ENCODE assay signal across 7 cellular contexts in the genomic region with DNA sequence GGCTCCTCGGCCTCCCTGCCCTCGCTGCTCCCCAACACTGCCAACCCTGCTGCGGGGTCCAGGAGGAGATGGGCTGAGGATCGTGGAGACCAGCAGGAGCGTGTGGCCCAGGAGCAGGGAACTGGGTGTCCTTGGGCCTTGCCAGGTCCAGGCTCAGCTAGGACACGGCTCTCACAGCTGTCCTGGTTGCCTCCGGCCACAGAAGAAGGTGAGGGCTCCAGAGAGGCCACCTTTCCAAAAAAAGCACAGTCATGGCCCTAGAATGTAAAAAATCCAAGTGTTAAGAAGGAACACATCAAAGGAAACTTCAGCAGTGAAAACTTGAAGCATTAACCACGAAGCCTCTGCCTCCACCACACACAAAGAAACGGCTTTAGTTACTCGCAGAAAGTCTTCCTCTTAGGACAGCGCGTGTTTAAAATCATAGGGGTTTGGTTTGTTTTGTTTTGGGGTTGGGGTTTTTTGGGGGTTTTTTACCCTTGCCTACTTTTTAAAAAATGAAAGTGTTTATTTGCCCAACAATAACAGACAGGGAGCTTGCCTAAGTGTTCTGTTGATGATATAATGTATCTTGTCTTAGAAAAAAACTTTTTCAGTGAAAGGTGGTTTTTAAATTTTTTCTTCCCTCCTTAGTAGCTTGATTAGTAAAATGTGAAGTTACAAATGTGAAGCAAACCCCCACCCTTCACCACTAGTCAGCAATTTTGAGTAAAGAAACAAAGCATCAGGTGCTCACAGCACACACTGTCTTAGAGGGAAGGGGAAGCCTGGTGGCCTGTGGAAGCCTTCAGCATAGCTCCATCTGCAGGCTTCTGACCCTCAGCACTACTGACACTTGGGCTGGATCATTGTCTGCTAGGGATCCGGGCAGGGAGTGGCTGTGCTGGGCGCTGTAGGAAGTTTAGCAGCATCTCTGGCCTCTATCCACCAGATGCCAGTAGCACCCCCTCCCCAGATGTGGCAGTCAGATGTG. TPM values are rescaled to one million over a fixed set of nuclear protein-coding genes. Genes with fewer than 3 reads are reported as not detected.
DNase-seq lines count a peak whose midpoint lies in the region; ATAC-seq and TF ChIP-seq lines count a peak whose summit lies in the region.

No MANE protein-coding gene starts in this region.

- H3K36me3 ChIP-seq in OCI-LY1 (ENCODE audit: insufficient read depth, low read length) = peaks cover 46% of the 10 kb centered on the region
- H3K36me3 ChIP-seq in mesendoderm (ENCODE audit: control insufficient read depth, insufficient read depth, low read length) = peaks cover 2% of the 10 kb centered on the region

- no peak overlapping the region for H2AK5ac ChIP-seq in mesendoderm (ENCODE audit: low read length)

- peaks cover 7% of the 10 kb centered on the region for H3K4me1 ChIP-seq in OCI-LY1 (ENCODE audit: insufficient read depth, low read length, severe bottlenecking)
- H3K4me1 ChIP-seq in mesendoderm (ENCODE audit: control insufficient read depth, low read depth, low read length) = peaks cover 3% of the 10 kb centered on the region

- no peak overlapping the region for H2BK15ac ChIP-seq in mesendoderm (replicated peaks; ENCODE audit: low read depth)

- DNase-seq in GM13977 (ENCODE audit: low spot score) (peak; percentile 78), astrocyte of the spinal cord (ENCODE audit: low read depth, low spot score) (peak; percentile 50), mesendoderm (peak; percentile 86), lower leg skin (ENCODE audit: low spot score in 2 of 2) (no peak), caudate nucleus (lab: John Stamatoyannopoulos, UW) (no peak)

- no peak overlapping the region for H2AFZ ChIP-seq in OCI-LY1 (ENCODE audit: low read length)

- no peak overlapping the region for H3K4me3 ChIP-seq in OCI-LY1 (ENCODE audit: low read depth, low read length, poor library complexity, severe bottlenecking)
- no peak overlapping the region for H3K4me3 ChIP-seq in astrocyte of the spinal cord (ENCODE audit: low read depth, low read length)
- no peak overlapping the region for H3K4me3 ChIP-seq in mesendoderm (ENCODE audit: low read length)
- H3K4me3 ChIP-seq in lower leg skin (ENCODE audit: low read depth, poor library complexity, severe bottlenecking) = no peak overlapping the region

- 100% methylated on average over 2 of the region's 14 CpGs for WGBS in mesendoderm (ENCODE audit: extremely low coverage, insufficient coverage, low lambda C conversion rate)
- 83 to 87% methylated on average over 14 of the region's 14 CpGs for WGBS in lower leg skin, 2 donors

- H3K18ac ChIP-seq in mesendoderm (ENCODE audit: low read length) = no peak overlapping the region

- H3K79me2 ChIP-seq in OCI-LY1 (ENCODE audit: insufficient read depth, low read length) (no peaks in the 10 kb centered on the region), mesendoderm (ENCODE audit: control insufficient read depth, insufficient read depth, low read length) (no peaks in the 10 kb centered on the region)

- H3K27ac ChIP-seq in OCI-LY1 (ENCODE audit: low read depth, low read length, poor library complexity, severe bottlenecking) (no peak overlapping the region), mesendoderm (ENCODE audit: low read depth, low read length) (no peak overlapping the region), caudate nucleus (ENCODE audit: low read depth, low read length) (no peak overlapping the region)

- H3K27me3 ChIP-seq in OCI-LY1 (ENCODE audit: insufficient read depth, low read length) = no peaks in the 10 kb centered on the region
- H3K27me3 ChIP-seq in mesendoderm (ENCODE audit: insufficient read depth, low read length, poor library complexity) = no peaks in the 10 kb centered on the region

- no peak overlapping the region for H3K23ac ChIP-seq in mesendoderm (ENCODE audit: low read length)

- H3K4me2 ChIP-seq in OCI-LY1 (ENCODE audit: low read length) = no peak overlapping the region
- H3K4me2 ChIP-seq in mesendoderm (ENCODE audit: low read length) = no peak overlapping the region

- H2BK120ac ChIP-seq in mesendoderm (ENCODE audit: low read depth, low read length) = no peak overlapping the region

- ATAC-seq in HG02588 (IDR thresholded peaks at IDR 0.05; ENCODE audit: unreplicated experiment) = peak; percentile 75

- no peak overlapping the region for H4K5ac ChIP-seq in mesendoderm (ENCODE audit: low read length)

- H3K79me1 ChIP-seq in mesendoderm (ENCODE audit: low read length) = peaks cover 8% of the 10 kb centered on the region

- no peaks in the 10 kb centered on the region for H3K9me3 ChIP-seq in OCI-LY1 (ENCODE audit: low read length)

- H4K20me1 ChIP-seq in OCI-LY1 (ENCODE audit: insufficient read depth, low read length) = no peaks in the 10 kb centered on the region

- in situ Hi-C loops in GM13977 (cut with MboI; ENCODE audit: low pct_unique_long_range_greater_than_20kb, low sequenced_read_pairs, unreplicated experiment) = loop anchor here (5.0 to 10.0 kb wide), 3 partner anchors 55 to 385 kb away; a partner anchor contains a TSS
- in situ Hi-C loops in astrocyte of the spinal cord (cut with HindIII; ENCODE audit: low sequenced_read_pairs) = no loop called here

- TF ChIP-seq CTCF in GM13977 (IDR thresholded peaks at IDR 0.05; ENCODE audit: extremely low read depth, insufficient read depth, missing control alignments) = peak; percentile 76
- TF ChIP-seq CTCF in OCI-LY1 (IDR thresholded peaks at IDR 0.05; ENCODE audit: low read length) = peak; percentile 56
- TF ChIP-seq CTCF in astrocyte of the spinal cord (IDR thresholded peaks at IDR 0.05; ENCODE audit: low read depth, low read length) = peak; percentile 65
- TF ChIP-seq CTCF in lower leg skin (IDR thresholded peaks at IDR 0.05) = no peak

- no peak overlapping the region for H4K8ac ChIP-seq in mesendoderm (ENCODE audit: low read depth, low read length)

- no peak overlapping the region for H2BK5ac ChIP-seq in mesendoderm (ENCODE audit: low read length)

- H3F3A ChIP-seq in OCI-LY1 (ENCODE audit: insufficient read depth, low read length) = no peaks in the 10 kb centered on the region

- TF ChIP-seq POLR2A in lower leg skin (IDR thresholded peaks at IDR 0.05) = no peak

- H3K9ac ChIP-seq in OCI-LY1 (ENCODE audit: low read length) (no peak overlapping the region), mesendoderm (ENCODE audit: low read length) (no peak overlapping the region)

- intact Hi-C loops in lower leg skin (cut with DNase I; ENCODE audit: low total_unique reads) = no loop called here

- H3K56ac ChIP-seq in mesendoderm (ENCODE audit: low read length) = no peak overlapping the region

- H3K9me2 ChIP-seq in OCI-LY1 (ENCODE audit: low read depth, low read length) = no peaks in the 10 kb centered on the region

- H3K4ac ChIP-seq in mesendoderm (ENCODE audit: low read depth, low read length) = no peak overlapping the region

RNA-seq across cellular contexts. Expression of a gene that starts 60.0 kb away (rescaled TPM):
- polyA plus RNA-seq in mesendoderm (2013, experiment 1 of 2) = 32.0 TPM
- polyA plus RNA-seq in mesendoderm (2013, experiment 2 of 2) = 31.3 TPM
- 10 to 100 TPM; 19.1 to 29.8 (median 23.3) TPM for total RNA-seq in lower leg skin

Comparison
In these comparisons a context has a peak if more than half of its experiments do, and no peak if none do; other contexts are left out.
1. DNase-seq: peak in GM13977 (single experiment), astrocyte of the spinal cord (single experiment) and mesendoderm (single experiment); none in lower leg skin (0 of 2) and caudate nucleus (0 of 61).
2. CTCF ChIP-seq: peak in GM13977 (single experiment), OCI-LY1 (single experiment) and astrocyte of the spinal cord (single experiment); none in lower leg skin (0 of 3).